In genomic region chr2:75074228-75074627, GRCh38 we compare ENCODE assay signal across 17 cellular contexts.
A peak's percentile ranks its signal among the peaks of the same experiment; 100 is the strongest.
DNase-seq lines count a peak whose midpoint lies in the region; ATAC-seq, FAIRE-seq and TF ChIP-seq lines count a peak whose summit lies in the region.
"Had no signal": no experiment of that assay in that cellular context is flagged by ENCODE, and none has a peak within 500 bp of the region (broad histone marks: within the 10 kb centered on the region; RNA-seq: fewer than 3 reads in every experiment).

No MANE protein-coding gene starts in this region.

- FAIRE-seq in pancreas (lab: Jason Lieb, UNC): no peak
- FAIRE-seq: H1 had no signal

- H3K4me1 Mint-ChIP-seq in nephron: peaks cover 42% of the 10 kb centered on the region
- H3K4me1 Mint-ChIP-seq: CD8-positive, alpha-beta memory T cell; IgD-negative memory B cell had no signal

- H3K9me3 Mint-ChIP-seq in nephron: no peaks in the 10 kb centered on the region
- H3K9me3 Mint-ChIP-seq: CD8-positive, alpha-beta memory T cell had no signal

- 64 to 79% methylated on average over 1 of the region's 1 CpG for WGBS in pancreas, 2 donors

- DNase-seq in NCI-H510A treated with DMSO at 0.1 percent for 48 hours (lab: John Stamatoyannopoulos, UW) (peak; percentile 26), NCI-H510A (lab: John Stamatoyannopoulos, UW) (no peak), SJCRH30 (peak; percentile 22 to 62), left lobe of liver (ENCODE audit: low spot score) (no peak), COR-L47 (lab: John Stamatoyannopoulos, UW) (no peak), pancreas (no peak)
- DNase-seq: 8988T; AML-193; CD8-positive, alpha-beta memory T cell; DMS79 treated with DMSO at 0.1 percent for 48 hours; EL; GDM1 had no signal

- peak overlapping the region in 2 of 3 experiments; percentile 16 to 59 for H3K27ac Mint-ChIP-seq in nephron
- H3K27ac Mint-ChIP-seq: CD8-positive, alpha-beta memory T cell; IgD-negative memory B cell had no signal

- H3K36me3 ChIP-seq in SJCRH30 (no peaks in the 10 kb centered on the region), pancreas (no peaks in the 10 kb centered on the region)
- H3K36me3 ChIP-seq: BLaER1, HAP-1 had no signal

- H3K27ac ChIP-seq in SJCRH30: no peak overlapping the region; the same call in 1 of the 2 replicates
- no peak overlapping the region for H3K27ac ChIP-seq in pancreas
- H3K27ac ChIP-seq: BLaER1 had no signal

- H3K4me3 ChIP-seq in SJCRH30 (no peak overlapping the region), pancreas (no peak overlapping the region)
- H3K4me3 ChIP-seq: BLaER1, HAP-1 had no signal

- ATAC-seq in left lobe of liver (no peak), pancreas (no peak)

- H3K36me3 Mint-ChIP-seq in nephron (ENCODE audit: low read depth): no peaks in the 10 kb centered on the region
- H3K36me3 Mint-ChIP-seq: CD8-positive, alpha-beta memory T cell had no signal

- TF ChIP-seq CTCF in nephron (IDR thresholded peaks at IDR 0.05; ENCODE audit: unreplicated experiment in 3 of 3) (no peak), pancreas (IDR thresholded peaks at IDR 0.05) (no peak)

- H3K27me3 ChIP-seq in SJCRH30 (no peaks in the 10 kb centered on the region), pancreas (no peaks in the 10 kb centered on the region)
- H3K27me3 ChIP-seq: BLaER1 had no signal

- peaks cover 2% of the 10 kb centered on the region; the same call in 1 of the 2 replicates for H3K9me3 ChIP-seq in SJCRH30 (replicated peaks)
- no peaks in the 10 kb centered on the region for H3K9me3 ChIP-seq in pancreas
- H3K9me3 ChIP-seq: BLaER1, HAP-1 had no signal

- no peaks in the 10 kb centered on the region for H3K27me3 Mint-ChIP-seq in nephron (ENCODE audit: low read depth)
- H3K27me3 Mint-ChIP-seq: CD8-positive, alpha-beta memory T cell; IgD-negative memory B cell had no signal

- H3K4me1 ChIP-seq in SJCRH30: peaks cover 34% of the 10 kb centered on the region
- no peaks in the 10 kb centered on the region for H3K4me1 ChIP-seq in pancreas
- H3K4me1 ChIP-seq: BLaER1, HAP-1 had no signal

- intact Hi-C loops in pancreas (cut with DNase I): no loop called here

- no peak overlapping the region for H3K4me3 Mint-ChIP-seq in nephron
- H3K4me3 Mint-ChIP-seq: CD8-positive, alpha-beta memory T cell; IgD-negative memory B cell had no signal

Comparison
In these comparisons a context has a peak if more than half of its experiments do, and no peak if none do; other contexts are left out.
1. DNase-seq: peak in NCI-H510A treated with DMSO at 0.1 percent for 48 hours (single experiment) and SJCRH30 (2 of 2); none in NCI-H510A (single experiment), left lobe of liver (single experiment), COR-L47 (single experiment) and pancreas (0 of 6).